15 cellular contexts compared by ENCODE assay signal in the genomic region with DNA sequence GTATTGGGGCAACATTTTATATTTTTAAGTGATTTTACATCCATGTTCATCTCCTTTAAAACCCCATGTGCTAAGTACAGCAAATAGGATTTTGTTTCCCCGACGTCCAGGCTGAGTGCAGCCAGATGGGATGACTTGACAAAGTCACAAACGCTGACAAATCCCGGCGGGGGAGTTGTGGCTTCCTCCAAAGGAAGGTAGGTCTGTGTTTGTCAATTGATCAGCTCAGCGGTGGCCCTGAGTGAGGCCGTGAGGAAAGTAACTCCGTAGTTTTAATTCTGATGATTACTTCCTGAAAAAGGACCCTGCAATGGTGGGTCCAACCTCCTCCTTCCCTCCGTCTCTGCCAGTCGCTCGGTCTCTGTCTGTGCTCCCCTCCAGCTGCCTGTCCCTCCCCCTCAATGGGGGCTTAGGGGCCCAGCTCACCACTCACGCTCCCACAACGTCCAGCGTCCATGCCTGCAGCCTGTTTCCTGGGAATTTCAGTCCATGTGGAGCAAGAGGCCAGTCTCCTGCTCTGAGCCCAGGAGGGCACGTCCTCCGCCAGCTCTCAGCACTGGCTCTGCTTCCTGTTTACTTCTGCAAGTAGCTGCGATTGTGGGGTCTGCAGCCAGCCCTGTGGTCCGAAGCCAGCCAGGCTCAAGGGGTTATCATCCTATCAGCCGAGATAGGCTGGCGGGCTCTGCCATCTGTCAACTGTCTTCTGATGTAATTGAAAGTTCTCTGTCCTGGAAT.
DNase-seq lines count a peak whose midpoint lies in the region; ATAC-seq, FAIRE-seq and TF ChIP-seq lines count a peak whose summit lies in the region.
"Had no signal": no experiment of that assay in that cellular context is flagged by ENCODE, and none has a peak within 500 bp of the region (broad histone marks: within the 10 kb centered on the region; RNA-seq: fewer than 3 reads in every experiment).

No MANE protein-coding gene starts in this region.

- no peak for TF ChIP-seq POLR2A in esophagus squamous epithelium (IDR thresholded peaks at IDR 0.05)
- no peak for TF ChIP-seq POLR2A in GM12892 (IDR thresholded peaks at IDR 0.05; ENCODE audit: low read depth, low read length)

- no peak for TF ChIP-seq CTCF in natural killer cell (IDR thresholded peaks at IDR 0.05)
- no peak for TF ChIP-seq CTCF in esophagus squamous epithelium (IDR thresholded peaks at IDR 0.05)
- TF ChIP-seq CTCF in GM10248 (IDR thresholded peaks at IDR 0.05; ENCODE audit: control extremely low read depth, extremely low read depth, low read depth, missing control alignments), result no peak

- intact Hi-C loops in natural killer cell (cut with micrococcal nuclease), result no loop called here
- intact Hi-C loops in esophagus squamous epithelium (cut with DNase I), result no loop called here

- H3K4me1 Mint-ChIP-seq in natural killer cell treated with Interleukin-12 subunit alpha and Interleukin-12 subunit beta and Interleukin-15 and Interleukin-18, amount 100 ng/mL, for 72 hours (ENCODE audit: low read depth in 2 of 2), result no peaks in the 10 kb centered on the region
- peaks cover 0 to 4% of the 10 kb centered on the region in 2 donors for H3K4me1 Mint-ChIP-seq in natural killer cell
- H3K4me1 Mint-ChIP-seq: immature natural killer cell had no signal

- H3K4me3 Mint-ChIP-seq in natural killer cell treated with Interleukin-12 subunit alpha and Interleukin-12 subunit beta and Interleukin-15 and Interleukin-18, amount 100 ng/mL, for 72 hours, result peak overlapping the region; percentile 36
- H3K4me3 Mint-ChIP-seq in natural killer cell, result no peak overlapping the region
- H3K4me3 Mint-ChIP-seq: immature natural killer cell; stimulated activated memory B cell treated with anti-CD40 and anti-IgM and Interleukin-4, amounts not matched to agents 10 μg/mL and 1 μg/mL and 100 μg/mL, for 72 hours had no signal

- WGBS in esophagus squamous epithelium, 2 donors, result 24 to 28% methylated on average over 15 to 16 of the region's 20 CpGs
- 3 to 8% methylated on average over 15 to 18 of the region's 20 CpGs for WGBS in mesodermal cell (ENCODE audit: insufficient coverage in 2 of 2), 2 experiments

- no peak for ATAC-seq in natural killer cell treated with Interleukin-12 subunit alpha and Interleukin-12 subunit beta and Interleukin-15 and Interleukin-18, amount 100 ng/mL, for 72 hours
- no peak for ATAC-seq in natural killer cell
- ATAC-seq in SK-N-SH treated with all-trans-retinoic acid at 6 μM for 48 hours, result no peak
- no peak for ATAC-seq in GM18868 (IDR thresholded peaks at IDR 0.05; ENCODE audit: unreplicated experiment)
- ATAC-seq: stimulated activated memory B cell treated with anti-CD40 and anti-IgM and Interleukin-4, amounts not matched to agents 10 μg/mL and 1 μg/mL and 100 μg/mL, for 72 hours had no signal

- H3K27ac Mint-ChIP-seq in natural killer cell treated with Interleukin-12 subunit alpha and Interleukin-12 subunit beta and Interleukin-15 and Interleukin-18, amount 100 ng/mL, for 72 hours, result no peak overlapping the region
- H3K27ac Mint-ChIP-seq in natural killer cell, result no peak overlapping the region
- H3K27ac Mint-ChIP-seq: immature natural killer cell; stimulated activated memory B cell treated with anti-CD40 and anti-IgM and Interleukin-4, amounts not matched to agents 10 μg/mL and 1 μg/mL and 100 μg/mL, for 72 hours had no signal

- H3K9me3 Mint-ChIP-seq in natural killer cell treated with Interleukin-12 subunit alpha and Interleukin-12 subunit beta and Interleukin-15 and Interleukin-18, amount 100 ng/mL, for 72 hours, result no peaks in the 10 kb centered on the region
- no peaks in the 10 kb centered on the region for H3K9me3 Mint-ChIP-seq in natural killer cell
- H3K9me3 Mint-ChIP-seq: stimulated activated memory B cell treated with anti-CD40 and anti-IgM and Interleukin-4, amounts not matched to agents 10 μg/mL and 1 μg/mL and 100 μg/mL, for 72 hours had no signal

- no peaks in the 10 kb centered on the region for H3K9me3 ChIP-seq in esophagus squamous epithelium
- H3K9me3 ChIP-seq in mesodermal cell (ENCODE audit: control insufficient read depth, low read length), result no peaks in the 10 kb centered on the region

- CTCF ChIA-PET in GM10248 (lab: Yijun Ruan, JAX), result interaction anchor here (0.6 kb wide), 1 partner anchor 193 kb away, joined by 3 read pairs; no protein-coding TSS in a partner anchor

- H3K27ac ChIP-seq in esophagus squamous epithelium (peak overlapping the region in 3 of 4 donors; percentile 44 to 59 (median 53)), mesodermal cell (ENCODE audit: low read depth, low read length, severe bottlenecking) (peak overlapping the region; percentile 97)

- no peaks in the 10 kb centered on the region for H3K36me3 Mint-ChIP-seq in natural killer cell treated with Interleukin-12 subunit alpha and Interleukin-12 subunit beta and Interleukin-15 and Interleukin-18, amount 100 ng/mL, for 72 hours
- H3K36me3 Mint-ChIP-seq in natural killer cell, result no peaks in the 10 kb centered on the region
- H3K36me3 Mint-ChIP-seq: immature natural killer cell; stimulated activated memory B cell treated with anti-CD40 and anti-IgM and Interleukin-4, amounts not matched to agents 10 μg/mL and 1 μg/mL and 100 μg/mL, for 72 hours had no signal

- H3K4me1 ChIP-seq in esophagus squamous epithelium (peaks cover 0 to 41% (median 5%) of the 10 kb centered on the region in 3 donors), mesodermal cell (ENCODE audit: control insufficient read depth, insufficient read depth, low read length, poor library complexity, severe bottlenecking) (peaks cover 44% of the 10 kb centered on the region)

- H3K36me3 ChIP-seq in esophagus squamous epithelium, result no peaks in the 10 kb centered on the region
- no peaks in the 10 kb centered on the region for H3K36me3 ChIP-seq in mesodermal cell (ENCODE audit: control insufficient read depth, insufficient read depth, low read length)

- DNase-seq in natural killer cell treated with Interleukin-12 subunit alpha and Interleukin-12 subunit beta and Interleukin-15 and Interleukin-18, amount 100 ng/mL, for 72 hours (ENCODE audit: low spot score), result no peak
- no peak for DNase-seq in natural killer cell
- DNase-seq in esophagus squamous epithelium (lab: John Stamatoyannopoulos, UW), result no peak
- DNase-seq in GM12892 (ENCODE audit: insufficient read length), result no peak
- no peak for DNase-seq in GM10248 (ENCODE audit: extremely low spot score)
- DNase-seq: activated CD8-positive, alpha-beta memory T cell treated with anti-CD3 and anti-CD28 coated beads, Interleukin-2, amount 50 U/mL, for 4 hours; amygdala; effector memory CD4-positive, alpha-beta T cell; immature natural killer cell; NCI-H1436; nucleus accumbens had no signal

- POLR2A ChIA-PET in GM10248 (lab: Yijun Ruan, JAX), result no interaction called here

- H3K27me3 Mint-ChIP-seq in natural killer cell treated with Interleukin-12 subunit alpha and Interleukin-12 subunit beta and Interleukin-15 and Interleukin-18, amount 100 ng/mL, for 72 hours, result peaks cover 45 to 58% of the 10 kb centered on the region in 2 donors
- peaks cover 46 to 60% of the 10 kb centered on the region in 2 donors for H3K27me3 Mint-ChIP-seq in natural killer cell (ENCODE audit: low read depth in 2 of 2)

- H3K27me3 ChIP-seq in esophagus squamous epithelium, result peaks cover 0 to 68% (median 0%) of the 10 kb centered on the region in 4 donors

- H3K4me3 ChIP-seq in esophagus squamous epithelium (peak overlapping the region in 2 of 4 donors; percentile 7 to 42), mesodermal cell (ENCODE audit: extremely low read depth, insufficient read depth, low read length, poor library complexity, severe bottlenecking) (peak overlapping the region; percentile 9)

- no peak for FAIRE-seq in GM12892 (lab: Jason Lieb, UNC)

TF ChIP-seq in SK-N-SH treated with all-trans-retinoic acid at 6 μM for 48 hours, 23 proteins besides CTCF, POLR2A, EP300 and RAD21 (continues in another document):
- TF ChIP-seq BACH2 (CRISPR knock-in tag; IDR thresholded peaks at IDR 0.05; ENCODE audit: borderline replicate concordance) (no peak), ZC3H10 (CRISPR knock-in tag; IDR thresholded peaks at IDR 0.05) (no peak), ZNF565 (CRISPR knock-in tag; conservative IDR thresholded peaks at IDR 0.05; ENCODE audit: low read depth) (no peak), PPARA (CRISPR knock-in tag; IDR thresholded peaks at IDR 0.05; ENCODE audit: borderline replicate concordance) (no peak)
- TF ChIP-seq, protein P1, sequence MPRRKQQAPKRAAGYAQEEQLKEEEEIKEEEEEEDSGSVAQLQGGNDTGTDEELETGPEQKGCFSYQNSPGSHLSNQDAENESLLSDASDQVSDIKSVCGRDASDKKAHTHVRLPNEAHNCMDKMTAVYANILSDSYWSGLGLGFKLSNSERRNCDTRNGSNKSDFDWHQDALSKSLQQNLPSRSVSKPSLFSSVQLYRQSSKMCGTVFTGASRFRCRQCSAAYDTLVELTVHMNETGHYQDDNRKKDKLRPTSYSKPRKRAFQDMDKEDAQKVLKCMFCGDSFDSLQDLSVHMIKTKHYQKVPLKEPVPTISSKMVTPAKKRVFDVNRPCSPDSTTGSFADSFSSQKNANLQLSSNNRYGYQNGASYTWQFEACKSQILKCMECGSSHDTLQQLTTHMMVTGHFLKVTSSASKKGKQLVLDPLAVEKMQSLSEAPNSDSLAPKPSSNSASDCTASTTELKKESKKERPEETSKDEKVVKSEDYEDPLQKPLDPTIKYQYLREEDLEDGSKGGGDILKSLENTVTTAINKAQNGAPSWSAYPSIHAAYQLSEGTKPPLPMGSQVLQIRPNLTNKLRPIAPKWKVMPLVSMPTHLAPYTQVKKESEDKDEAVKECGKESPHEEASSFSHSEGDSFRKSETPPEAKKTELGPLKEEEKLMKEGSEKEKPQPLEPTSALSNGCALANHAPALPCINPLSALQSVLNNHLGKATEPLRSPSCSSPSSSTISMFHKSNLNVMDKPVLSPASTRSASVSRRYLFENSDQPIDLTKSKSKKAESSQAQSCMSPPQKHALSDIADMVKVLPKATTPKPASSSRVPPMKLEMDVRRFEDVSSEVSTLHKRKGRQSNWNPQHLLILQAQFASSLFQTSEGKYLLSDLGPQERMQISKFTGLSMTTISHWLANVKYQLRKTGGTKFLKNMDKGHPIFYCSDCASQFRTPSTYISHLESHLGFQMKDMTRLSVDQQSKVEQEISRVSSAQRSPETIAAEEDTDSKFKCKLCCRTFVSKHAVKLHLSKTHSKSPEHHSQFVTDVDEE (CRISPR knock-in tag; IDR thresholded peaks at IDR 0.05), result no peak
- TF ChIP-seq, protein P2, sequence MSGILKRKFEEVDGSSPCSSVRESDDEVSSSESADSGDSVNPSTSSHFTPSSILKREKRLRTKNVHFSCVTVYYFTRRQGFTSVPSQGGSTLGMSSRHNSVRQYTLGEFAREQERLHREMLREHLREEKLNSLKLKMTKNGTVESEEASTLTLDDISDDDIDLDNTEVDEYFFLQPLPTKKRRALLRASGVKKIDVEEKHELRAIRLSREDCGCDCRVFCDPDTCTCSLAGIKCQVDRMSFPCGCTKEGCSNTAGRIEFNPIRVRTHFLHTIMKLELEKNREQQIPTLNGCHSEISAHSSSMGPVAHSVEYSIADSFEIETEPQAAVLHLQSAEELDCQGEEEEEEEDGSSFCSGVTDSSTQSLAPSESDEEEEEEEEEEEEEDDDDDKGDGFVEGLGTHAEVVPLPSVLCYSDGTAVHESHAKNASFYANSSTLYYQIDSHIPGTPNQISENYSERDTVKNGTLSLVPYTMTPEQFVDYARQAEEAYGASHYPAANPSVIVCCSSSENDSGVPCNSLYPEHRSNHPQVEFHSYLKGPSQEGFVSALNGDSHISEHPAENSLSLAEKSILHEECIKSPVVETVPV (CRISPR knock-in tag; IDR thresholded peaks at IDR 0.05), result no peak
